In genomic region chr1:221706191-221706590, GRCh38 we compare ENCODE assay signal across 1 cellular context.
TF ChIP-seq lines count a peak whose summit lies in the region.

No MANE protein-coding gene starts in this region.

TF ChIP-seq in IMR-90, 13 proteins besides CTCF, POLR2A, EP300 and RAD21 (continued from another document):
- TF ChIP-seq ELK1 (IDR thresholded peaks at IDR 0.05; ENCODE audit: borderline replicate concordance, low read depth, low read length) (no peak), CEBPB (IDR thresholded peaks at IDR 0.05; ENCODE audit: low read depth, low read length) (no peak)
